1 cellular context compared by ENCODE assay signal in the genomic region with DNA sequence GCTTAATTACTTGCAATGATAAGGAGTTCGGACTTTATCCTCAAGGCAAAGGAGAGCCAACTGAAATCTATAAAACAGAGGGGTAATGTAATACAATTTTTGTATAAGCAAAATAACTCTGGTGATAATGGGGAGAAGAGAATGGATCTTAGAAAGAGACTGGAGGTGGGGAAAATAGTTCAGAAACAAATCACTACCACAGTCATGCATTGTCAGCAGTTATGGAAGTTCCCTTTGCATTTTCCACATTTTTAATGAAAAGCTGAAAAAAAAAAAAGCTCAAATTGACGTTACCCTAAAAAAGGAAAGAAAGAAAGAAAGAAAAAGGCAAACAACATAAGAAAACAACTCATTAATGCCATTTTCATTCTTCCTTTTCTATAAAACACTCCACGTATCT.
TF ChIP-seq lines count a peak whose summit lies in the region.

No MANE protein-coding gene starts in this region.

TF ChIP-seq in WTC11, 78 proteins besides CTCF, POLR2A, EP300 and RAD21 (continued from another document):
- no peak for TF ChIP-seq GRHL2 (CRISPR knock-in tag; IDR thresholded peaks at IDR 0.05; ENCODE audit: insufficient replicate concordance, severe bottlenecking)
- no peak for TF ChIP-seq ZBTB21 (CRISPR knock-in tag; IDR thresholded peaks at IDR 0.05; ENCODE audit: borderline replicate concordance)
- TF ChIP-seq TEAD1 (CRISPR knock-in tag; IDR thresholded peaks at IDR 0.05): no peak
- no peak for TF ChIP-seq MYBL2 (CRISPR knock-in tag; IDR thresholded peaks at IDR 0.05)
- no peak for TF ChIP-seq MXD4 (CRISPR knock-in tag; IDR thresholded peaks at IDR 0.05; ENCODE audit: borderline replicate concordance)
